9 cellular contexts compared by ENCODE assay signal in the genomic region with DNA sequence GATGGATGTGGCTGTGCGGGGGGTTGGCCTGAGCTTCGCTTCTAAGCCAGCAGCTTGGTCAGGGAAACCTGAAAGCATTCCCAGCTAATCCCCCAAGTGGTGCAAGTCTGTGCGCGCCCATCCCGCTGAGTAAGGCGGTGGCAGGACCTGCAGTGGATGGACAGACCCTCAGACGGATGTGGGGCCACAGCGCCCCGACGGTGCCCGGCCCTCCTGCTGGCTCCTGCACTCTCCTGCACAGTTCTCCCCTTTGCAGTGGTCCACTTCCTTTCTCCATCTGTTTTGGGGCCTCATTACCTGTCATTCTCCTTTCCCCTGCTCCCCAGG. TPM values are rescaled to one million over a fixed set of nuclear protein-coding genes. Genes with fewer than 3 reads are reported as not detected.
DNase-seq lines count a peak whose midpoint lies in the region; ATAC-seq and TF ChIP-seq lines count a peak whose summit lies in the region.
"Had no signal": no experiment of that assay in that cellular context is flagged by ENCODE, and none has a peak within 500 bp of the region (broad histone marks: within the 10 kb centered on the region; RNA-seq: fewer than 3 reads in every experiment).

No MANE protein-coding gene starts in this region.

- H3K4me1 ChIP-seq in DOHH2 (ENCODE audit: control insufficient read depth, low read length), result peaks cover 24% of the 10 kb centered on the region
- H3K4me1 ChIP-seq in Panc1 (ENCODE audit: control insufficient read depth, insufficient read depth, low read length), result peaks cover 25% of the 10 kb centered on the region
- peaks cover 3% of the 10 kb centered on the region for H3K4me1 ChIP-seq in parathyroid adenoma

- peaks cover 5% of the 10 kb centered on the region; the same call in 1 of the 2 replicates for H3K9me3 ChIP-seq in DOHH2 (ENCODE audit: control insufficient read depth, insufficient read depth, low read length)
- no peaks in the 10 kb centered on the region for H3K9me3 ChIP-seq in Panc1 (ENCODE audit: control insufficient read depth, insufficient read depth, low read depth, low read length)
- H3K9me3 ChIP-seq in parathyroid adenoma (ENCODE audit: control insufficient read depth, low read length), result no peaks in the 10 kb centered on the region
- H3K9me3 ChIP-seq: mucosa of descending colon had no signal

- H3K4me3 ChIP-seq in DOHH2 (ENCODE audit: low read length) (peak overlapping the region; percentile 91; the same call in 1 of the 2 replicates), Panc1 (ENCODE audit: low read depth in 2 of 2, low read length in 2 of 2) (peak overlapping the region; percentile 70 to 76), parathyroid adenoma (ENCODE audit: low read depth, low read length) (no peak overlapping the region)
- H3K4me3 ChIP-seq: mucosa of descending colon had no signal

- peak overlapping the region; percentile 96 for H3K4me2 ChIP-seq in DOHH2 (ENCODE audit: low read length)
- peak overlapping the region; percentile 65 for H3K4me2 ChIP-seq in parathyroid adenoma (ENCODE audit: low read length)

- H3K27me3 Mint-ChIP-seq in effector memory CD8-positive, alpha-beta T cell, result peaks cover 0 to 17% of the 10 kb centered on the region in 2 donors

- no peak overlapping the region for H3K27ac Mint-ChIP-seq in effector memory CD8-positive, alpha-beta T cell

- no peaks in the 10 kb centered on the region for H3K9me3 Mint-ChIP-seq in effector memory CD8-positive, alpha-beta T cell

- H3K27ac ChIP-seq in DOHH2 (ENCODE audit: low read depth, low read length) (no peak overlapping the region), Panc1 (ENCODE audit: low read length) (peak overlapping the region; percentile 61), parathyroid adenoma (no peak overlapping the region)

- in situ Hi-C loops in Panc1 (cut with HindIII; ENCODE audit: low pct_unique_long_range_greater_than_20kb, low sequenced_read_pairs), result no loop called here

- H3K27me3 ChIP-seq in DOHH2 (ENCODE audit: control insufficient read depth, low read length) (no peaks in the 10 kb centered on the region), Panc1 (ENCODE audit: control insufficient read depth, insufficient read depth, low read length) (no peaks in the 10 kb centered on the region), parathyroid adenoma (ENCODE audit: control insufficient read depth, insufficient read depth, low read length) (no peaks in the 10 kb centered on the region)

- intact Hi-C loops in Panc1 (cut with micrococcal nuclease; ENCODE audit: unreplicated experiment), result no loop called here

- peak overlapping the region; percentile 90 for H2AFZ ChIP-seq in parathyroid adenoma

- CTCF ChIA-PET in Panc1 (lab: Charles Lee), result no interaction called here

- POLR2A ChIA-PET in Panc1 (lab: Charles Lee), result no interaction called here

- peaks cover 12% of the 10 kb centered on the region in 2 donors for H3K4me1 Mint-ChIP-seq in effector memory CD8-positive, alpha-beta T cell (ENCODE audit: low read depth in 2 of 2)

- H3F3A ChIP-seq in DOHH2 (ENCODE audit: control insufficient read depth, insufficient read depth), result no peaks in the 10 kb centered on the region; the same call in 1 of the 2 replicates

- peaks cover 13% of the 10 kb centered on the region for H3K79me2 ChIP-seq in DOHH2 (ENCODE audit: control insufficient read depth, low read length)
- H3K79me2 ChIP-seq in parathyroid adenoma, result no peaks in the 10 kb centered on the region

- H3K9me2 ChIP-seq in DOHH2 (replicated peaks; ENCODE audit: control insufficient read depth, low read length), result no peaks in the 10 kb centered on the region

- peak overlapping the region; percentile 86 to 90 for H3K4me3 Mint-ChIP-seq in effector memory CD8-positive, alpha-beta T cell

- no TSS peak for BruUV-seq in Panc1 (replicated peaks; lab: Mats Ljungman, UMichigan)

- H3K9ac ChIP-seq in parathyroid adenoma, result no peak overlapping the region

- TF ChIP-seq CTCF in DOHH2 (IDR thresholded peaks at IDR 0.05; ENCODE audit: low read depth, low read length, poor library complexity, severe bottlenecking), result no peak
- TF ChIP-seq CTCF in Panc1 (IDR thresholded peaks at IDR 0.05), result no peak
- TF ChIP-seq CTCF in parathyroid adenoma (IDR thresholded peaks at IDR 0.05), result no peak
- TF ChIP-seq CTCF in GM20000 (IDR thresholded peaks at IDR 0.05; ENCODE audit: extremely low read depth, missing control alignments), result no peak

- no peaks in the 10 kb centered on the region for H3K36me3 Mint-ChIP-seq in effector memory CD8-positive, alpha-beta T cell (ENCODE audit: insufficient read depth)

- H3K36me3 ChIP-seq in DOHH2 (ENCODE audit: control insufficient read depth, low read length) (no peaks in the 10 kb centered on the region; the same call in 1 of the 2 replicates), Panc1 (ENCODE audit: control insufficient read depth, insufficient read depth, low read length) (no peaks in the 10 kb centered on the region; the same call in 1 of the 2 replicates), parathyroid adenoma (ENCODE audit: control insufficient read depth, insufficient read depth, low read length) (no peaks in the 10 kb centered on the region)

- DNase-seq in Panc1 (ENCODE audit: low read depth, low spot score) (no peak), GM20000 (ENCODE audit: low spot score) (no peak), OCI-M1 (lab: John Stamatoyannopoulos, UW) (no peak), GM19240 (ENCODE audit: insufficient read length, low spot score) (no peak)
- DNase-seq in effector memory CD8-positive, alpha-beta T cell, result no peak

- H4K20me1 ChIP-seq in DOHH2 (ENCODE audit: control insufficient read depth, insufficient read depth, low read depth, low read length), result no peaks in the 10 kb centered on the region

- ATAC-seq in Panc1 (no peak), GM19035 (IDR thresholded peaks at IDR 0.05; ENCODE audit: unreplicated experiment) (no peak)
- ATAC-seq in effector memory CD8-positive, alpha-beta T cell (replicated peaks), result no peak

RNA-seq across cellular contexts. Expression of a gene that starts 2.3 kb away (rescaled TPM):
- total RNA-seq in Panc1 (2021; ENCODE audit: unreplicated experiment), result 2.9 TPM
- 2.7 TPM for polyA plus RNA-seq in Panc1 (2012; ENCODE audit: insufficient read length)

RNA-seq across cellular contexts. Expression of a gene that starts 16.9 kb away (rescaled TPM):
- 66.2 TPM for total RNA-seq in Panc1 (2021; ENCODE audit: unreplicated experiment)
- 84.0 TPM for polyA plus RNA-seq in Panc1 (2012; ENCODE audit: insufficient read length)

RNA-seq across cellular contexts. Expression of a gene that starts 34.4 kb away (rescaled TPM):
- total RNA-seq in Panc1 (2021; ENCODE audit: unreplicated experiment), result 231 TPM
- polyA plus RNA-seq in Panc1 (2012; ENCODE audit: insufficient read length), result 389 TPM

RNA-seq across cellular contexts. Expression of a gene that starts 44.5 kb away (rescaled TPM):
- 24.8 TPM for total RNA-seq in Panc1 (2021; ENCODE audit: unreplicated experiment)
- polyA plus RNA-seq in Panc1 (2012; ENCODE audit: insufficient read length), result 36.9 TPM

RNA-seq across cellular contexts. Expression of a gene that starts 51.2 kb away (rescaled TPM):
- total RNA-seq in Panc1 (2021; ENCODE audit: unreplicated experiment), result not detected
- polyA plus RNA-seq in Panc1 (2012; ENCODE audit: insufficient read length), result not detected
